In the genomic region with DNA sequence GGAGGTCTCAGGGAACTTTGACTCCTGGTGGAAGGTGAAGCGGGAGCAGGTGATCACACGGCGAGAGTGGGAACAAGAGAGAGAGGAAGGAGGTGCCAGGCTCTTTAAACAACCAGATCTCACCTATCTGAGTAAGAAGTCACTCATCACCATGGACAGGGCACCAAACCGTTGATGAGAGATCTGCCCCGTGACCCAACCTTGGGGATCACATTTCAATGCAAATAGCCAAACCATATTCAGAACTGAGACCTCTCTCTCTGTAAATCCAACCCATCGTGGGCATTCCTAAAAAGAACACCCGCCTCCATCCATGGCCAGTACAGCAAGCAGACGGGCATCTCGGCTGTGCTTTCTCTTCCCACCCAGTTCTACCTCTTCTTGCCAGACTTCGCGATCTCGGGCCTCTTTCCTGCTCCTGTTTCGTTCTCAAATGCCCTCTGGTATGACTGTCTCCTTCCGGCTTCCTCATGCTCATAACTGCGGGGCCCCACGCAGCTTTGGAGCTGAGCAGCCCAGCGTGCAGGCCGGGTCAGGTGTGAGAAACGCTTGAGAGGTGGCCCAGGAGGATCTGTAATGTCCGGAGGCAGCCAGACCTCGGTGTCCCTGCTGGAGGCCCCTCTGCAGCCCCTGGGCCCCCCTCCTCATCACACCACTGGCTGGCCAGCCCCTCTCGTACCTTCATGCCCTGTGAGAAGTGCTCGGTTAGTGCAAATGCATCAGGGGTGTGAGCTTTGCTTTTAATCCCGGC, we compare ENCODE assay signal across 15 cellular contexts.
DNase-seq lines count a peak whose midpoint lies in the region; ATAC-seq and TF ChIP-seq lines count a peak whose summit lies in the region.
"Had no signal": no experiment of that assay in that cellular context is flagged by ENCODE, and none has a peak within 500 bp of the region (broad histone marks: within the 10 kb centered on the region; RNA-seq: fewer than 3 reads in every experiment).

No MANE protein-coding gene starts in this region.

- no peaks in the 10 kb centered on the region for H3K36me3 ChIP-seq in Karpas-422 (ENCODE audit: insufficient read depth, low read length)
- no peaks in the 10 kb centered on the region for H3K36me3 ChIP-seq in neural progenitor cell
- H3K36me3 ChIP-seq: cardiac muscle cell, heart right ventricle, upper lobe of left lung had no signal

- no peak overlapping the region for H3K4me3 ChIP-seq in Karpas-422 (ENCODE audit: low read length)
- no peak overlapping the region for H3K4me3 ChIP-seq in neural progenitor cell
- H3K4me3 ChIP-seq: A549, cardiac muscle cell, heart right ventricle, upper lobe of left lung had no signal

- H3F3A ChIP-seq in neural progenitor cell (ENCODE audit: low read depth), result no peaks in the 10 kb centered on the region

- H3K4me1 ChIP-seq in Karpas-422 (ENCODE audit: low read length), result peaks cover 10% of the 10 kb centered on the region
- H3K4me1 ChIP-seq in neural progenitor cell, result no peaks in the 10 kb centered on the region
- H3K4me1 ChIP-seq: A549 had no signal

- H3K9me3 ChIP-seq in Karpas-422 (ENCODE audit: low read length) (no peaks in the 10 kb centered on the region), neural progenitor cell (ENCODE audit: low read depth) (no peaks in the 10 kb centered on the region)
- H3K9me3 ChIP-seq: A549, upper lobe of left lung had no signal

- H3K27me3 ChIP-seq in Karpas-422 (ENCODE audit: low read length) (no peaks in the 10 kb centered on the region), neural progenitor cell (no peaks in the 10 kb centered on the region)
- H3K27me3 ChIP-seq: cardiac muscle cell, heart right ventricle, upper lobe of left lung had no signal

- no peak overlapping the region for H3K4me2 ChIP-seq in Karpas-422 (ENCODE audit: low read depth, low read length, poor library complexity, severe bottlenecking)
- H3K4me2 ChIP-seq in neural progenitor cell, result no peak overlapping the region
- H3K4me2 ChIP-seq: A549 had no signal

- H3K27ac Mint-ChIP-seq in T-helper 1 cell treated with Interleukin-12 subunit alpha and Interleukin-12 subunit beta and Interleukin-4 antibody, amounts not matched to agents 30 μg/mL and 1 μg/mL, for 36 hours, result no peak overlapping the region
- H3K27ac Mint-ChIP-seq in neural progenitor cell, result peak overlapping the region; percentile 67

- H3K36me3 Mint-ChIP-seq in T-helper 1 cell treated with Interleukin-12 subunit alpha and Interleukin-12 subunit beta and Interleukin-4 antibody, amounts not matched to agents 30 μg/mL and 1 μg/mL, for 36 hours (ENCODE audit: low read depth), result peaks cover 14% of the 10 kb centered on the region
- no peaks in the 10 kb centered on the region for H3K36me3 Mint-ChIP-seq in neural progenitor cell

- DNase-seq in T-helper 1 cell, result no peak
- peak; percentile 59 for DNase-seq in Karpas-422
- no peak for DNase-seq in caudate nucleus (lab: John Stamatoyannopoulos, UW)
- no peak for DNase-seq in neural progenitor cell (ENCODE audit: low spot score)
- DNase-seq: heart right ventricle, left ventricle myocardium superior, NCI-H226, upper lobe of left lung had no signal

- no peak overlapping the region for H3K9ac ChIP-seq in Karpas-422 (ENCODE audit: low read length)
- H3K9ac ChIP-seq in neural progenitor cell, result no peak overlapping the region

- H3K4me1 Mint-ChIP-seq in T-helper 1 cell treated with Interleukin-12 subunit alpha and Interleukin-12 subunit beta and Interleukin-4 antibody, amounts not matched to agents 30 μg/mL and 1 μg/mL, for 36 hours (ENCODE audit: low read depth), result peaks cover 3% of the 10 kb centered on the region
- peaks cover 4% of the 10 kb centered on the region for H3K4me1 Mint-ChIP-seq in neural progenitor cell

- H2AFZ ChIP-seq in Karpas-422 (ENCODE audit: low read length) (no peak overlapping the region), neural progenitor cell (replicated peaks) (no peak overlapping the region)

- H3K79me2 ChIP-seq in Karpas-422 (ENCODE audit: low read length), result no peaks in the 10 kb centered on the region
- H3K79me2 ChIP-seq in neural progenitor cell (ENCODE audit: low read depth), result no peaks in the 10 kb centered on the region

- H3K9me2 ChIP-seq in Karpas-422 (replicated peaks; ENCODE audit: insufficient read depth, low read length), result no peaks in the 10 kb centered on the region

- H3K9me3 Mint-ChIP-seq in T-helper 1 cell treated with Interleukin-12 subunit alpha and Interleukin-12 subunit beta and Interleukin-4 antibody, amounts not matched to agents 30 μg/mL and 1 μg/mL, for 36 hours, result peaks cover 15% of the 10 kb centered on the region
- peaks cover 6% of the 10 kb centered on the region for H3K9me3 Mint-ChIP-seq in neural progenitor cell

- H3K27ac ChIP-seq in Karpas-422 (ENCODE audit: low read length) (no peak overlapping the region), caudate nucleus (ENCODE audit: low read depth, low read length) (peak overlapping the region; percentile 26), neural progenitor cell (no peak overlapping the region)
- H3K27ac ChIP-seq: A549, cardiac muscle cell, heart right ventricle, HL-60, upper lobe of left lung had no signal

- peaks cover 13% of the 10 kb centered on the region for H3K27me3 Mint-ChIP-seq in T-helper 1 cell treated with Interleukin-12 subunit alpha and Interleukin-12 subunit beta and Interleukin-4 antibody, amounts not matched to agents 30 μg/mL and 1 μg/mL, for 36 hours (ENCODE audit: low read depth)
- H3K27me3 Mint-ChIP-seq in neural progenitor cell (ENCODE audit: insufficient read depth, low read depth), result peaks cover 4% of the 10 kb centered on the region

- no peak for ATAC-seq in HG03378 (IDR thresholded peaks at IDR 0.05; ENCODE audit: unreplicated experiment)
- ATAC-seq in HG03469 (IDR thresholded peaks at IDR 0.05; ENCODE audit: unreplicated experiment), result no peak
- ATAC-seq in HG03097 (IDR thresholded peaks at IDR 0.05; ENCODE audit: low FRiP score, unreplicated experiment), result no peak
- ATAC-seq: A549, heart right ventricle, left ventricle myocardium superior had no signal

- H3K4me3 Mint-ChIP-seq in T-helper 1 cell treated with Interleukin-12 subunit alpha and Interleukin-12 subunit beta and Interleukin-4 antibody, amounts not matched to agents 30 μg/mL and 1 μg/mL, for 36 hours, result peak overlapping the region; percentile 19
- H3K4me3 Mint-ChIP-seq in neural progenitor cell, result no peak overlapping the region

- TF ChIP-seq CTCF in neural progenitor cell (IDR thresholded peaks at IDR 0.05), result no peak

- H4K20me1 ChIP-seq in Karpas-422 (ENCODE audit: insufficient read depth, low read depth, low read length), result no peaks in the 10 kb centered on the region
- no peaks in the 10 kb centered on the region for H4K20me1 ChIP-seq in neural progenitor cell (ENCODE audit: low read depth)
